1 cellular context compared by ENCODE assay signal in the genomic region with DNA sequence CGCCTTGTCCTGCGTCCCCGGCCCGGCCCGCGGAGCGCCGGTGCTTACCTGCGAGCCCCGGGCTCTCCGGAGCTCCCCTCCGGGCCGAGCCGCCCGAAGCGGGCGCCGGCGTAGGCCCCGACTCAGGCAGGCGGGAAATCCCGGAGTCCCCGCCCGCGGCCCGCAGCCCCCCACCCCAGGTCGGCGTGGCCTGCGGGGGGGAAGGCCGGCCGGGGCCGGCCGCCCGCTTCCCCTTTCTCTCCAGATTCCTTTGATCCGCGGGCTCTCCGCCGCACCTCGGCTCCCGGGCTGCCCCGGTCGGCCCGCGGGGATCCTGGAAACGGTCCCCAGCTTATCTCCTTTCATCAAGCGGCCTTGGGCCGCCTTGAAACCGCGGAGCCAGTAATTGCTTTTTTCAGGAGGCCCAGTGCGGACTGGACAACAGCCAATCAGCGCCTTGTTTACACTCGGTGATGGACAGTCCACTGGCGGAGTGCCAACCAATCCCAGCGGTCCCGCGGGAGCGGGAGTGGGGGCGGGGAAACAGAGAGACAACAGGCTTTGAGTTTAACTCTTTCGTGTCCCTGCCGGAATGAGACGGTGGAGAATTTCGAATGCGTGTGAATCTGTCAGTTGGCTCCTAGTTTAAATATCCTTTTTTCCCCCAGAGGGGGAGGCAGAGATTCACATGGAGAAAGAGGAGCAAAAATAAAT.
TF ChIP-seq lines count a peak whose summit lies in the region.

No MANE protein-coding gene starts in this region.

TF ChIP-seq in HepG2, 621 proteins besides CTCF, POLR2A, EP300 and RAD21 (continued from another document and continues in another):
- TF ChIP-seq, protein P1, sequence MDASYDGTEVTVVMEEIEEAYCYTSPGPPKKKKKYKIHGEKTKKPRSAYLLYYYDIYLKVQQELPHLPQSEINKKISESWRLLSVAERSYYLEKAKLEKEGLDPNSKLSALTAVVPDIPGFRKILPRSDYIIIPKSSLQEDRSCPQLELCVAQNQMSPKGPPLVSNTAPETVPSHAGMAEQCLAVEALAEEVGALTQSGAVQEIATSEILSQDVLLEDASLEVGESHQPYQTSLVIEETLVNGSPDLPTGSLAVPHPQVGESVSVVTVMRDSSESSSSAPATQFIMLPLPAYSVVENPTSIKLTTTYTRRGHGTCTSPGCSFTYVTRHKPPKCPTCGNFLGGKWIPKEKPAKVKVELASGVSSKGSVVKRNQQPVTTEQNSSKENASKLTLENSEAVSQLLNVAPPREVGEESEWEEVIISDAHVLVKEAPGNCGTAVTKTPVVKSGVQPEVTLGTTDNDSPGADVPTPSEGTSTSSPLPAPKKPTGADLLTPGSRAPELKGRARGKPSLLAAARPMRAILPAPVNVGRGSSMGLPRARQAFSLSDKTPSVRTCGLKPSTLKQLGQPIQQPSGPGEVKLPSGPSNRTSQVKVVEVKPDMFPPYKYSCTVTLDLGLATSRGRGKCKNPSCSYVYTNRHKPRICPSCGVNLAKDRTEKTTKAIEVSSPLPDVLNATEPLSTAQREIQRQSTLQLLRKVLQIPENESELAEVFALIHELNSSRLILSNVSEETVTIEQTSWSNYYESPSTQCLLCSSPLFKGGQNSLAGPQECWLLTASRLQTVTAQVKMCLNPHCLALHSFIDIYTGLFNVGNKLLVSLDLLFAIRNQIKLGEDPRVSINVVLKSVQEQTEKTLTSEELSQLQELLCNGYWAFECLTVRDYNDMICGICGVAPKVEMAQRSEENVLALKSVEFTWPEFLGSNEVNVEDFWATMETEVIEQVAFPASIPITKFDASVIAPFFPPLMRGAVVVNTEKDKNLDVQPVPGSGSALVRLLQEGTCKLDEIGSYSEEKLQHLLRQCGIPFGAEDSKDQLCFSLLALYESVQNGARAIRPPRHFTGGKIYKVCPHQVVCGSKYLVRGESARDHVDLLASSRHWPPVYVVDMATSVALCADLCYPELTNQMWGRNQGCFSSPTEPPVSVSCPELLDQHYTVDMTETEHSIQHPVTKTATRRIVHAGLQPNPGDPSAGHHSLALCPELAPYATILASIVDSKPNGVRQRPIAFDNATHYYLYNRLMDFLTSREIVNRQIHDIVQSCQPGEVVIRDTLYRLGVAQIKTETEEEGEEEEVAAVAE (CRISPR knock-in tag; IDR thresholded peaks at IDR 0.05; ENCODE audit: borderline replicate concordance), result peak; percentile 92
- peak; percentile 67; the same call in 1 of the 2 replicates for TF ChIP-seq ESRRA (CRISPR knock-in tag; IDR thresholded peaks at IDR 0.05; ENCODE audit: low read depth)
- TF ChIP-seq, protein P2, sequence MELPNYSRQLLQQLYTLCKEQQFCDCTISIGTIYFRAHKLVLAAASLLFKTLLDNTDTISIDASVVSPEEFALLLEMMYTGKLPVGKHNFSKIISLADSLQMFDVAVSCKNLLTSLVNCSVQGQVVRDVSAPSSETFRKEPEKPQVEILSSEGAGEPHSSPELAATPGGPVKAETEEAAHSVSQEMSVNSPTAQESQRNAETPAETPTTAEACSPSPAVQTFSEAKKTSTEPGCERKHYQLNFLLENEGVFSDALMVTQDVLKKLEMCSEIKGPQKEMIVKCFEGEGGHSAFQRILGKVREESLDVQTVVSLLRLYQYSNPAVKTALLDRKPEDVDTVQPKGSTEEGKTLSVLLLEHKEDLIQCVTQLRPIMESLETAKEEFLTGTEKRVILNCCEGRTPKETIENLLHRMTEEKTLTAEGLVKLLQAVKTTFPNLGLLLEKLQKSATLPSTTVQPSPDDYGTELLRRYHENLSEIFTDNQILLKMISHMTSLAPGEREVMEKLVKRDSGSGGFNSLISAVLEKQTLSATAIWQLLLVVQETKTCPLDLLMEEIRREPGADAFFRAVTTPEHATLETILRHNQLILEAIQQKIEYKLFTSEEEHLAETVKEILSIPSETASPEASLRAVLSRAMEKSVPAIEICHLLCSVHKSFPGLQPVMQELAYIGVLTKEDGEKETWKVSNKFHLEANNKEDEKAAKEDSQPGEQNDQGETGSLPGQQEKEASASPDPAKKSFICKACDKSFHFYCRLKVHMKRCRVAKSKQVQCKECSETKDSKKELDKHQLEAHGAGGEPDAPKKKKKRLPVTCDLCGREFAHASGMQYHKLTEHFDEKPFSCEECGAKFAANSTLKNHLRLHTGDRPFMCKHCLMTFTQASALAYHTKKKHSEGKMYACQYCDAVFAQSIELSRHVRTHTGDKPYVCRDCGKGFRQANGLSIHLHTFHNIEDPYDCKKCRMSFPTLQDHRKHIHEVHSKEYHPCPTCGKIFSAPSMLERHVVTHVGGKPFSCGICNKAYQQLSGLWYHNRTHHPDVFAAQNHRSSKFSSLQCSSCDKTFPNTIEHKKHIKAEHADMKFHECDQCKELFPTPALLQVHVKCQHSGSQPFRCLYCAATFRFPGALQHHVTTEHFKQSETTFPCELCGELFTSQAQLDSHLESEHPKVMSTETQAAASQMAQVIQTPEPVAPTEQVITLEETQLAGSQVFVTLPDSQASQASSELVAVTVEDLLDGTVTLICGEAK (IDR thresholded peaks at IDR 0.05), result no peak
- TF ChIP-seq, protein P2 (CRISPR knock-in tag; IDR thresholded peaks at IDR 0.05), result peak; percentile 66; the same call in 1 of the 2 replicates
- TF ChIP-seq ZNF549 (CRISPR knock-in tag; IDR thresholded peaks at IDR 0.05), result no peak
- TF ChIP-seq, protein P3, sequence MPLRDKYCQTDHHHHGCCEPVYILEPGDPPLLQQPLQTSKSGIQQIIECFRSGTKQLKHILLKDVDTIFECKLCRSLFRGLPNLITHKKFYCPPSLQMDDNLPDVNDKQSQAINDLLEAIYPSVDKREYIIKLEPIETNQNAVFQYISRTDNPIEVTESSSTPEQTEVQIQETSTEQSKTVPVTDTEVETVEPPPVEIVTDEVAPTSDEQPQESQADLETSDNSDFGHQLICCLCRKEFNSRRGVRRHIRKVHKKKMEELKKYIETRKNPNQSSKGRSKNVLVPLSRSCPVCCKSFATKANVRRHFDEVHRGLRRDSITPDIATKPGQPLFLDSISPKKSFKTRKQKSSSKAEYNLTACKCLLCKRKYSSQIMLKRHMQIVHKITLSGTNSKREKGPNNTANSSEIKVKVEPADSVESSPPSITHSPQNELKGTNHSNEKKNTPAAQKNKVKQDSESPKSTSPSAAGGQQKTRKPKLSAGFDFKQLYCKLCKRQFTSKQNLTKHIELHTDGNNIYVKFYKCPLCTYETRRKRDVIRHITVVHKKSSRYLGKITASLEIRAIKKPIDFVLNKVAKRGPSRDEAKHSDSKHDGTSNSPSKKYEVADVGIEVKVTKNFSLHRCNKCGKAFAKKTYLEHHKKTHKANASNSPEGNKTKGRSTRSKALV (CRISPR knock-in tag; IDR thresholded peaks at IDR 0.05), result peak; percentile 87
- TF ChIP-seq CEBPG (CRISPR knock-in tag; IDR thresholded peaks at IDR 0.05), result peak; percentile 46
- TF ChIP-seq, protein P4, sequence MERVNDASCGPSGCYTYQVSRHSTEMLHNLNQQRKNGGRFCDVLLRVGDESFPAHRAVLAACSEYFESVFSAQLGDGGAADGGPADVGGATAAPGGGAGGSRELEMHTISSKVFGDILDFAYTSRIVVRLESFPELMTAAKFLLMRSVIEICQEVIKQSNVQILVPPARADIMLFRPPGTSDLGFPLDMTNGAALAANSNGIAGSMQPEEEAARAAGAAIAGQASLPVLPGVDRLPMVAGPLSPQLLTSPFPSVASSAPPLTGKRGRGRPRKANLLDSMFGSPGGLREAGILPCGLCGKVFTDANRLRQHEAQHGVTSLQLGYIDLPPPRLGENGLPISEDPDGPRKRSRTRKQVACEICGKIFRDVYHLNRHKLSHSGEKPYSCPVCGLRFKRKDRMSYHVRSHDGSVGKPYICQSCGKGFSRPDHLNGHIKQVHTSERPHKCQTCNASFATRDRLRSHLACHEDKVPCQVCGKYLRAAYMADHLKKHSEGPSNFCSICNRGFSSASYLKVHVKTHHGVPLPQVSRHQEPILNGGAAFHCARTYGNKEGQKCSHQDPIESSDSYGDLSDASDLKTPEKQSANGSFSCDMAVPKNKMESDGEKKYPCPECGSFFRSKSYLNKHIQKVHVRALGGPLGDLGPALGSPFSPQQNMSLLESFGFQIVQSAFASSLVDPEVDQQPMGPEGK (CRISPR knock-in tag; IDR thresholded peaks at IDR 0.05), result peak; percentile 92
- TF ChIP-seq ZNF776 (CRISPR knock-in tag; IDR thresholded peaks at IDR 0.05), result no peak
- TF ChIP-seq MAFG (CRISPR knock-in tag; IDR thresholded peaks at IDR 0.05), result no peak
- TF ChIP-seq, protein P5, sequence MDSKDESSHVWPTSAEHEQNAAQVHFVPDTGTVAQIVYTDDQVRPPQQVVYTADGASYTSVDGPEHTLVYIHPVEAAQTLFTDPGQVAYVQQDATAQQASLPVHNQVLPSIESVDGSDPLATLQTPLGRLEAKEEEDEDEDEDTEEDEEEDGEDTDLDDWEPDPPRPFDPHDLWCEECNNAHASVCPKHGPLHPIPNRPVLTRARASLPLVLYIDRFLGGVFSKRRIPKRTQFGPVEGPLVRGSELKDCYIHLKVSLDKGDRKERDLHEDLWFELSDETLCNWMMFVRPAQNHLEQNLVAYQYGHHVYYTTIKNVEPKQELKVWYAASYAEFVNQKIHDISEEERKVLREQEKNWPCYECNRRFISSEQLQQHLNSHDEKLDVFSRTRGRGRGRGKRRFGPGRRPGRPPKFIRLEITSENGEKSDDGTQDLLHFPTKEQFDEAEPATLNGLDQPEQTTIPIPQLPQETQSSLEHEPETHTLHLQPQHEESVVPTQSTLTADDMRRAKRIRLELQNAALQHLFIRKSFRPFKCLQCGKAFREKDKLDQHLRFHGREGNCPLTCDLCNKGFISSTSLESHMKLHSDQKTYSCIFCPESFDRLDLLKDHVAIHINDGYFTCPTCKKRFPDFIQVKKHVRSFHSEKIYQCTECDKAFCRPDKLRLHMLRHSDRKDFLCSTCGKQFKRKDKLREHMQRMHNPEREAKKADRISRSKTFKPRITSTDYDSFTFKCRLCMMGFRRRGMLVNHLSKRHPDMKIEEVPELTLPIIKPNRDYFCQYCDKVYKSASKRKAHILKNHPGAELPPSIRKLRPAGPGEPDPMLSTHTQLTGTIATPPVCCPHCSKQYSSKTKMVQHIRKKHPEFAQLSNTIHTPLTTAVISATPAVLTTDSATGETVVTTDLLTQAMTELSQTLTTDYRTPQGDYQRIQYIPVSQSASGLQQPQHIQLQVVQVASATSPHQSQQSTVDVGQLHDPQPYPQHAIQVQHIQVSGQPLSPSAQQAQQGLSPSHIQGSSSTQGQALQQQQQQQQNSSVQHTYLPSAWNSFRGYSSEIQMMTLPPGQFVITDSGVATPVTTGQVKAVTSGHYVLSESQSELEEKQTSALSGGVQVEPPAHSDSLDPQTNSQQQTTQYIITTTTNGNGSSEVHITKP (CRISPR knock-in tag; IDR thresholded peaks at IDR 0.05; ENCODE audit: low read depth), result peak; percentile 71; the same call in 1 of the 2 replicates
- TF ChIP-seq KMT2A (CRISPR knock-in tag; IDR thresholded peaks at IDR 0.05), result peak; percentile 88
- TF ChIP-seq NKX3-1 (CRISPR knock-in tag; IDR thresholded peaks at IDR 0.05), result peak; percentile 84
- TF ChIP-seq CREM (IDR thresholded peaks at IDR 0.05), result peak; percentile 85
- TF ChIP-seq CREM (CRISPR knock-in tag; IDR thresholded peaks at IDR 0.05), result no peak
- no peak for TF ChIP-seq CBX1 (IDR thresholded peaks at IDR 0.05; ENCODE audit: low read depth)
- peak; percentile 49; the same call in 1 of the 2 replicates for TF ChIP-seq ZNF337 (CRISPR knock-in tag; IDR thresholded peaks at IDR 0.05; ENCODE audit: borderline replicate concordance, low read depth)
- TF ChIP-seq SP2 (CRISPR knock-in tag; IDR thresholded peaks at IDR 0.05), result peak; percentile 85
- peak; percentile 90 for TF ChIP-seq PITX1 (CRISPR knock-in tag; IDR thresholded peaks at IDR 0.05)
- peak; percentile 94 for TF ChIP-seq BORCS8-MEF2B (CRISPR knock-in tag; IDR thresholded peaks at IDR 0.05)
- TF ChIP-seq, protein P6, sequence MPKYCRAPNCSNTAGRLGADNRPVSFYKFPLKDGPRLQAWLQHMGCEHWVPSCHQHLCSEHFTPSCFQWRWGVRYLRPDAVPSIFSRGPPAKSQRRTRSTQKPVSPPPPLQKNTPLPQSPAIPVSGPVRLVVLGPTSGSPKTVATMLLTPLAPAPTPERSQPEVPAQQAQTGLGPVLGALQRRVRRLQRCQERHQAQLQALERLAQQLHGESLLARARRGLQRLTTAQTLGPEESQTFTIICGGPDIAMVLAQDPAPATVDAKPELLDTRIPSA (CRISPR knock-in tag; IDR thresholded peaks at IDR 0.05; ENCODE audit: borderline replicate concordance), result no peak
- no peak; the same call in 1 of the 2 replicates for TF ChIP-seq SALL2 (CRISPR knock-in tag; IDR thresholded peaks at IDR 0.05)
- no peak for TF ChIP-seq ZNF720 (CRISPR knock-in tag; IDR thresholded peaks at IDR 0.05)
